ENCODE assay signal across 8 cellular contexts in the genomic region with DNA sequence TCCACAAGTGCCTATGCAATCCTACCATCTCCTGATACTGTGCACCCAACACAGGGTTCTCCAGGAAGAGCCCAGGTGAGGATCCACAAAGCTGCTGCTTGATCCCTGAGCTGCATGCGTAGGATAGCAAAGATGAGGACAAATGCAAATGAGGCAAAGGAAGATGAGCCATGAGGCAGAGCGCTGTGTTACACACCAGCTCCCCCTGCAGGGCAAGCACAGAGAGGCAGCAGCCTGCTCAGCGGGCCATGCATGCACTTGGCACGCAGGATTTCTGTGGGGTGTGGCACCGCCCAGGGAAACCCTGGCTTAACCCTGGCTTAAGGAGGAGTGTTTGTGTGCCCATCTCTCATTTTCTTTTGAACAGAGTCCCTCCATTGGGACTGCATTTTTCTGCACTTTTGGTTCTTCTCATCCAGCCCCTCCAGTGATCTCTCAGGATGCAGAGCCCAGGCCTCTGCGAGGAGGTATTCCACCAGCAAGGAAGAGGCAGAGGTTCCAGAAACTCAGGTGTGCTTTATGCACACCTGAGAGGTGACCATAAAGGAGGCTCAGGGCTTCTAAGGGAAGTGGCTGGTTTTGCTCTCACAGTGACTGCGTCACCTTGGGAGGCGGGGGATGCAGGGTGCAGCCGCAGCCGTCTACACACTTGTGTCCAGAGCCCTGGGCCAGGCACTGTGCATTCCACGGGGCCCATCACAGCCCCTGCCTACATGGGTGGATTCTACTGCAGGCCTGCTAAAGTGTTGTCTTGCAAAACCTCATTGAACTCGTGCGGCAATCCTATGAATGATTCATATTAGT.
DNase-seq lines count a peak whose midpoint lies in the region; ATAC-seq and TF ChIP-seq lines count a peak whose summit lies in the region.

No MANE protein-coding gene starts in this region.

- ATAC-seq in GM21717 (IDR thresholded peaks at IDR 0.05; ENCODE audit: unreplicated experiment) (peak; percentile 59), GM18868 (IDR thresholded peaks at IDR 0.05; ENCODE audit: unreplicated experiment) (no peak)

- no peak overlapping the region for H3K4me3 Mint-ChIP-seq in nephron

- no peaks in the 10 kb centered on the region for H3K36me3 Mint-ChIP-seq in nephron (ENCODE audit: low read depth)

- H3K9me3 Mint-ChIP-seq in nephron: no peaks in the 10 kb centered on the region

- H3K27me3 Mint-ChIP-seq in nephron (ENCODE audit: low read depth): no peaks in the 10 kb centered on the region

- no peaks in the 10 kb centered on the region for H3K4me1 Mint-ChIP-seq in nephron

- no peak overlapping the region for H3K4me3 ChIP-seq in fibroblast of mammary gland (ENCODE audit: control insufficient read depth, low read depth, low read length)

- peak; percentile 99 for TF ChIP-seq CTCF in fibroblast of mammary gland (conservative IDR thresholded peaks at IDR 0.05; ENCODE audit: control insufficient read depth, insufficient read depth, low read depth, low read length)
- TF ChIP-seq CTCF in nephron (IDR thresholded peaks at IDR 0.05; ENCODE audit: unreplicated experiment in 3 of 3): peak; percentile 73 to 74 (median 74)

- no peak overlapping the region for H3K27ac Mint-ChIP-seq in nephron

- peak; percentile 66 for DNase-seq in Ammon's horn (ENCODE audit: low spot score)
- peak; percentile 37 for DNase-seq in NCI-H510A (lab: John Stamatoyannopoulos, UW)
- DNase-seq in activated CD8-positive, alpha-beta memory T cell treated with anti-CD3 and anti-CD28 coated beads for 24 hours: peak; percentile 66
- peak; percentile 80 for DNase-seq in fibroblast of mammary gland (ENCODE audit: low read depth)
- no peak for DNase-seq in activated CD4-positive, CD25-positive, alpha-beta regulatory T cell treated with anti-CD3 and anti-CD28 coated beads, Interleukin-2, amount 50 U/mL, for 72 hours
